Comparison of ENCODE assay signal across 1 cellular context in the genomic region with DNA sequence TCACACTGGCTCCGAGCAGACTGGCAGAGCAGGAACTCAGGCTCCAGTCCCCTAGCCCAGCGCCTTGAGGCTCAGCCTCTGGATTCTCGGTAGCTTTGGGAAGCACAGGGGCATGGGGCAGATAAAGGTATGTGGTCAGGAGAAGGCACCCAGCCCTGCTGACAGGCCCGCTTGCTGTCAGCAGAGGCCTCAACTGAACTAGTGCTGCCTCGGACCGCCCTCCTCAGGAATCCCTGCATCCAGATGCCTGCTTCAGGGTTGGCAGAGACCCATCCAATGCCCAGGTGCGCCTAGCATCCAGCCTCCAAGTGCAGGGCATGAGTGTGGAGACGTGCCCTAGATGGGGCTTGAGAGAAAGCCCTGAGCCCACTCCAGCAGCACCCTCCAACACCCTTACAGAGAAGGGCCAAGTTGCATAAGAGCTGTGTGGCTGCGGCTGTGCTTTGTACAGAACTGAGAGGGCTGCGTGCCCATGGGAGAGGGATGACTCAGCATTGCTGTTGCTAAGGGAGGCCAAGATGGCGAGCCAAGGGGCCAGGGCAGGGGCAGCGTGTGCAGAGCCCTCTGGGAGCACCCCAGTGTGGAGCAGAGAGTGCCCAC.
A peak's percentile ranks its signal among the peaks of the same experiment; 100 is the strongest.
TF ChIP-seq lines count a peak whose summit lies in the region.

No MANE protein-coding gene starts in this region.

TF ChIP-seq in K562, 482 proteins besides CTCF, POLR2A, EP300 and RAD21 (continues in another document):
- TF ChIP-seq, protein P1, sequence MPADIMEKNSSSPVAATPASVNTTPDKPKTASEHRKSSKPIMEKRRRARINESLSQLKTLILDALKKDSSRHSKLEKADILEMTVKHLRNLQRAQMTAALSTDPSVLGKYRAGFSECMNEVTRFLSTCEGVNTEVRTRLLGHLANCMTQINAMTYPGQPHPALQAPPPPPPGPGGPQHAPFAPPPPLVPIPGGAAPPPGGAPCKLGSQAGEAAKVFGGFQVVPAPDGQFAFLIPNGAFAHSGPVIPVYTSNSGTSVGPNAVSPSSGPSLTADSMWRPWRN (IDR thresholded peaks at IDR 0.05; ENCODE audit: low read depth), result no peak
- TF ChIP-seq TOE1 (IDR thresholded peaks at IDR 0.05; ENCODE audit: borderline replicate concordance) (no peak), TOE1 (CRISPR knock-in tag; IDR thresholded peaks at IDR 0.05; ENCODE audit: borderline replicate concordance, low read depth) (no peak), FOSL1 (tag; conservative IDR thresholded peaks at IDR 0.05) (no peak), ZNF347 (CRISPR knock-in tag; IDR thresholded peaks at IDR 0.05; ENCODE audit: low read depth) (no peak), CC2D1A (IDR thresholded peaks at IDR 0.05) (no peak), ZNF121 (CRISPR knock-in tag; conservative IDR thresholded peaks at IDR 0.05) (no peak), CBX2 (IDR thresholded peaks at IDR 0.05; ENCODE audit: insufficient read depth, low read length, poor library complexity, severe bottlenecking) (no peak), HDGF (IDR thresholded peaks at IDR 0.05) (no peak), CEBPG (CRISPR knock-in tag; IDR thresholded peaks at IDR 0.05) (no peak), CEBPG (tag; conservative IDR thresholded peaks at IDR 0.05 in 1 of 2, IDR thresholded peaks at IDR 0.05 in 1 of 2) (0 out of 4 replicates have a peak, but pooled peaks of 1 of the 2 experiments have one; percentile 33), C11orf30 (IDR thresholded peaks at IDR 0.05; ENCODE audit: low read depth) (peak; percentile 83), SMARCB1 (IDR thresholded peaks at IDR 0.05; ENCODE audit: insufficient read length, low read depth) (no peak), BRCA1 (IDR thresholded peaks at IDR 0.05) (no peak), BRCA1 (CRISPR knock-in tag; IDR thresholded peaks at IDR 0.05) (no peak), POLR3G (IDR thresholded peaks at IDR 0.05; ENCODE audit: extremely low read depth, insufficient read length, insufficient replicate concordance) (no peak), RBFOX2 (IDR thresholded peaks at IDR 0.05; ENCODE audit: low read depth, low read length) (no peak), TAF15 (IDR thresholded peaks at IDR 0.05; ENCODE audit: low read depth, low read length) (no peak), RHOXF2B (CRISPR knock-in tag; conservative IDR thresholded peaks at IDR 0.05) (no peak), ZNF77 (CRISPR knock-in tag; IDR thresholded peaks at IDR 0.05) (no peak), BDP1 (IDR thresholded peaks at IDR 0.05; ENCODE audit: insufficient read depth, insufficient read length) (no peak), ZNF12 (CRISPR knock-in tag; IDR thresholded peaks at IDR 0.05) (no peak), GABPA (tag; conservative IDR thresholded peaks at IDR 0.05; ENCODE audit: low read depth) (no peak), ZNF316 (IDR thresholded peaks at IDR 0.05) (peak; percentile 80), ZNF584 (CRISPR knock-in tag; IDR thresholded peaks at IDR 0.05; ENCODE audit: low read depth) (no peak), MAFK (IDR thresholded peaks at IDR 0.05; ENCODE audit: low read length) (peak; percentile 74)
- TF ChIP-seq, protein P2, sequence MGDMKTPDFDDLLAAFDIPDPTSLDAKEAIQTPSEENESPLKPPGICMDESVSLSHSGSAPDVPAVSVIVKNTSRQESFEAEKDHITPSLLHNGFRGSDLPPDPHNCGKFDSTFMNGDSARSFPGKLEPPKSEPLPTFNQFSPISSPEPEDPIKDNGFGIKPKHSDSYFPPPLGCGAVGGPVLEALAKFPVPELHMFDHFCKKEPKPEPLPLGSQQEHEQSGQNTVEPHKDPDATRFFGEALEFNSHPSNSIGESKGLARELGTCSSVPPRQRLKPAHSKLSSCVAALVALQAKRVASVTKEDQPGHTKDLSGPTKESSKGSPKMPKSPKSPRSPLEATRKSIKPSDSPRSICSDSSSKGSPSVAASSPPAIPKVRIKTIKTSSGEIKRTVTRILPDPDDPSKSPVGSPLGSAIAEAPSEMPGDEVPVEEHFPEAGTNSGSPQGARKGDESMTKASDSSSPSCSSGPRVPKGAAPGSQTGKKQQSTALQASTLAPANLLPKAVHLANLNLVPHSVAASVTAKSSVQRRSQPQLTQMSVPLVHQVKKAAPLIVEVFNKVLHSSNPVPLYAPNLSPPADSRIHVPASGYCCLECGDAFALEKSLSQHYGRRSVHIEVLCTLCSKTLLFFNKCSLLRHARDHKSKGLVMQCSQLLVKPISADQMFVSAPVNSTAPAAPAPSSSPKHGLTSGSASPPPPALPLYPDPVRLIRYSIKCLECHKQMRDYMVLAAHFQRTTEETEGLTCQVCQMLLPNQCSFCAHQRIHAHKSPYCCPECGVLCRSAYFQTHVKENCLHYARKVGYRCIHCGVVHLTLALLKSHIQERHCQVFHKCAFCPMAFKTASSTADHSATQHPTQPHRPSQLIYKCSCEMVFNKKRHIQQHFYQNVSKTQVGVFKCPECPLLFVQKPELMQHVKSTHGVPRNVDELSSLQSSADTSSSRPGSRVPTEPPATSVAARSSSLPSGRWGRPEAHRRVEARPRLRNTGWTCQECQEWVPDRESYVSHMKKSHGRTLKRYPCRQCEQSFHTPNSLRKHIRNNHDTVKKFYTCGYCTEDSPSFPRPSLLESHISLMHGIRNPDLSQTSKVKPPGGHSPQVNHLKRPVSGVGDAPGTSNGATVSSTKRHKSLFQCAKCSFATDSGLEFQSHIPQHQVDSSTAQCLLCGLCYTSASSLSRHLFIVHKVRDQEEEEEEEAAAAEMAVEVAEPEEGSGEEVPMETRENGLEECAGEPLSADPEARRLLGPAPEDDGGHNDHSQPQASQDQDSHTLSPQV (IDR thresholded peaks at IDR 0.05), result peak; percentile 48; the same call in 1 of the 2 replicates
- TF ChIP-seq, protein P3, sequence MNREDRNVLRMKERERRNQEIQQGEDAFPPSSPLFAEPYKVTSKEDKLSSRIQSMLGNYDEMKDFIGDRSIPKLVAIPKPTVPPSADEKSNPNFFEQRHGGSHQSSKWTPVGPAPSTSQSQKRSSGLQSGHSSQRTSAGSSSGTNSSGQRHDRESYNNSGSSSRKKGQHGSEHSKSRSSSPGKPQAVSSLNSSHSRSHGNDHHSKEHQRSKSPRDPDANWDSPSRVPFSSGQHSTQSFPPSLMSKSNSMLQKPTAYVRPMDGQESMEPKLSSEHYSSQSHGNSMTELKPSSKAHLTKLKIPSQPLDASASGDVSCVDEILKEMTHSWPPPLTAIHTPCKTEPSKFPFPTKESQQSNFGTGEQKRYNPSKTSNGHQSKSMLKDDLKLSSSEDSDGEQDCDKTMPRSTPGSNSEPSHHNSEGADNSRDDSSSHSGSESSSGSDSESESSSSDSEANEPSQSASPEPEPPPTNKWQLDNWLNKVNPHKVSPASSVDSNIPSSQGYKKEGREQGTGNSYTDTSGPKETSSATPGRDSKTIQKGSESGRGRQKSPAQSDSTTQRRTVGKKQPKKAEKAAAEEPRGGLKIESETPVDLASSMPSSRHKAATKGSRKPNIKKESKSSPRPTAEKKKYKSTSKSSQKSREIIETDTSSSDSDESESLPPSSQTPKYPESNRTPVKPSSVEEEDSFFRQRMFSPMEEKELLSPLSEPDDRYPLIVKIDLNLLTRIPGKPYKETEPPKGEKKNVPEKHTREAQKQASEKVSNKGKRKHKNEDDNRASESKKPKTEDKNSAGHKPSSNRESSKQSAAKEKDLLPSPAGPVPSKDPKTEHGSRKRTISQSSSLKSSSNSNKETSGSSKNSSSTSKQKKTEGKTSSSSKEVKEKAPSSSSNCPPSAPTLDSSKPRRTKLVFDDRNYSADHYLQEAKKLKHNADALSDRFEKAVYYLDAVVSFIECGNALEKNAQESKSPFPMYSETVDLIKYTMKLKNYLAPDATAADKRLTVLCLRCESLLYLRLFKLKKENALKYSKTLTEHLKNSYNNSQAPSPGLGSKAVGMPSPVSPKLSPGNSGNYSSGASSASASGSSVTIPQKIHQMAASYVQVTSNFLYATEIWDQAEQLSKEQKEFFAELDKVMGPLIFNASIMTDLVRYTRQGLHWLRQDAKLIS (CRISPR knock-in tag; IDR thresholded peaks at IDR 0.05), result no peak
- TF ChIP-seq, protein P4, sequence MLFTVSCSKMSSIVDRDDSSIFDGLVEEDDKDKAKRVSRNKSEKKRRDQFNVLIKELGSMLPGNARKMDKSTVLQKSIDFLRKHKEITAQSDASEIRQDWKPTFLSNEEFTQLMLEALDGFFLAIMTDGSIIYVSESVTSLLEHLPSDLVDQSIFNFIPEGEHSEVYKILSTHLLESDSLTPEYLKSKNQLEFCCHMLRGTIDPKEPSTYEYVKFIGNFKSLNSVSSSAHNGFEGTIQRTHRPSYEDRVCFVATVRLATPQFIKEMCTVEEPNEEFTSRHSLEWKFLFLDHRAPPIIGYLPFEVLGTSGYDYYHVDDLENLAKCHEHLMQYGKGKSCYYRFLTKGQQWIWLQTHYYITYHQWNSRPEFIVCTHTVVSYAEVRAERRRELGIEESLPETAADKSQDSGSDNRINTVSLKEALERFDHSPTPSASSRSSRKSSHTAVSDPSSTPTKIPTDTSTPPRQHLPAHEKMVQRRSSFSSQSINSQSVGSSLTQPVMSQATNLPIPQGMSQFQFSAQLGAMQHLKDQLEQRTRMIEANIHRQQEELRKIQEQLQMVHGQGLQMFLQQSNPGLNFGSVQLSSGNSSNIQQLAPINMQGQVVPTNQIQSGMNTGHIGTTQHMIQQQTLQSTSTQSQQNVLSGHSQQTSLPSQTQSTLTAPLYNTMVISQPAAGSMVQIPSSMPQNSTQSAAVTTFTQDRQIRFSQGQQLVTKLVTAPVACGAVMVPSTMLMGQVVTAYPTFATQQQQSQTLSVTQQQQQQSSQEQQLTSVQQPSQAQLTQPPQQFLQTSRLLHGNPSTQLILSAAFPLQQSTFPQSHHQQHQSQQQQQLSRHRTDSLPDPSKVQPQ (CRISPR knock-in tag; IDR thresholded peaks at IDR 0.05; ENCODE audit: borderline replicate concordance), result no peak
- TF ChIP-seq, protein P5, sequence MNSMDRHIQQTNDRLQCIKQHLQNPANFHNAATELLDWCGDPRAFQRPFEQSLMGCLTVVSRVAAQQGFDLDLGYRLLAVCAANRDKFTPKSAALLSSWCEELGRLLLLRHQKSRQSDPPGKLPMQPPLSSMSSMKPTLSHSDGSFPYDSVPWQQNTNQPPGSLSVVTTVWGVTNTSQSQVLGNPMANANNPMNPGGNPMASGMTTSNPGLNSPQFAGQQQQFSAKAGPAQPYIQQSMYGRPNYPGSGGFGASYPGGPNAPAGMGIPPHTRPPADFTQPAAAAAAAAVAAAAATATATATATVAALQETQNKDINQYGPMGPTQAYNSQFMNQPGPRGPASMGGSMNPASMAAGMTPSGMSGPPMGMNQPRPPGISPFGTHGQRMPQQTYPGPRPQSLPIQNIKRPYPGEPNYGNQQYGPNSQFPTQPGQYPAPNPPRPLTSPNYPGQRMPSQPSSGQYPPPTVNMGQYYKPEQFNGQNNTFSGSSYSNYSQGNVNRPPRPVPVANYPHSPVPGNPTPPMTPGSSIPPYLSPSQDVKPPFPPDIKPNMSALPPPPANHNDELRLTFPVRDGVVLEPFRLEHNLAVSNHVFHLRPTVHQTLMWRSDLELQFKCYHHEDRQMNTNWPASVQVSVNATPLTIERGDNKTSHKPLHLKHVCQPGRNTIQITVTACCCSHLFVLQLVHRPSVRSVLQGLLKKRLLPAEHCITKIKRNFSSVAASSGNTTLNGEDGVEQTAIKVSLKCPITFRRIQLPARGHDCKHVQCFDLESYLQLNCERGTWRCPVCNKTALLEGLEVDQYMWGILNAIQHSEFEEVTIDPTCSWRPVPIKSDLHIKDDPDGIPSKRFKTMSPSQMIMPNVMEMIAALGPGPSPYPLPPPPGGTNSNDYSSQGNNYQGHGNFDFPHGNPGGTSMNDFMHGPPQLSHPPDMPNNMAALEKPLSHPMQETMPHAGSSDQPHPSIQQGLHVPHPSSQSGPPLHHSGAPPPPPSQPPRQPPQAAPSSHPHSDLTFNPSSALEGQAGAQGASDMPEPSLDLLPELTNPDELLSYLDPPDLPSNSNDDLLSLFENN (IDR thresholded peaks at IDR 0.05; ENCODE audit: low read depth in 2 of 2, low read length in 2 of 2), result no peak
- TF ChIP-seq, protein P6, sequence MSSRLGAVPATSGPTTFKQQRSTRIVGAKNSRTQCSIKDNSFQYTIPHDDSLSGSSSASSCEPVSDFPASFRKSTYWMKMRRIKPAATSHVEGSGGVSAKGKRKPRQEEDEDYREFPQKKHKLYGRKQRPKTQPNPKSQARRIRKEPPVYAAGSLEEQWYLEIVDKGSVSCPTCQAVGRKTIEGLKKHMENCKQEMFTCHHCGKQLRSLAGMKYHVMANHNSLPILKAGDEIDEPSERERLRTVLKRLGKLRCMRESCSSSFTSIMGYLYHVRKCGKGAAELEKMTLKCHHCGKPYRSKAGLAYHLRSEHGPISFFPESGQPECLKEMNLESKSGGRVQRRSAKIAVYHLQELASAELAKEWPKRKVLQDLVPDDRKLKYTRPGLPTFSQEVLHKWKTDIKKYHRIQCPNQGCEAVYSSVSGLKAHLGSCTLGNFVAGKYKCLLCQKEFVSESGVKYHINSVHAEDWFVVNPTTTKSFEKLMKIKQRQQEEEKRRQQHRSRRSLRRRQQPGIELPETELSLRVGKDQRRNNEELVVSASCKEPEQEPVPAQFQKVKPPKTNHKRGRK (tag; IDR thresholded peaks at IDR 0.05), result no peak
- TF ChIP-seq, protein P7, sequence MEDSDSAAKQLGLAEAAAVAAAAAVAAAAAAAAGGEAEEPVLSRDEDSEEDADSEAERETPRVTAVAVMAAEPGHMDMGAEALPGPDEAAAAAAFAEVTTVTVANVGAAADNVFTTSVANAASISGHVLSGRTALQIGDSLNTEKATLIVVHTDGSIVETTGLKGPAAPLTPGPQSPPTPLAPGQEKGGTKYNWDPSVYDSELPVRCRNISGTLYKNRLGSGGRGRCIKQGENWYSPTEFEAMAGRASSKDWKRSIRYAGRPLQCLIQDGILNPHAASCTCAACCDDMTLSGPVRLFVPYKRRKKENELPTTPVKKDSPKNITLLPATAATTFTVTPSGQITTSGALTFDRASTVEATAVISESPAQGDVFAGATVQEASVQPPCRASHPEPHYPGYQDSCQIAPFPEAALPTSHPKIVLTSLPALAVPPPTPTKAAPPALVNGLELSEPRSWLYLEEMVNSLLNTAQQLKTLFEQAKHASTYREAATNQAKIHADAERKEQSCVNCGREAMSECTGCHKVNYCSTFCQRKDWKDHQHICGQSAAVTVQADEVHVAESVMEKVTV (CRISPR knock-in tag; IDR thresholded peaks at IDR 0.05), result no peak
- TF ChIP-seq, protein P8, sequence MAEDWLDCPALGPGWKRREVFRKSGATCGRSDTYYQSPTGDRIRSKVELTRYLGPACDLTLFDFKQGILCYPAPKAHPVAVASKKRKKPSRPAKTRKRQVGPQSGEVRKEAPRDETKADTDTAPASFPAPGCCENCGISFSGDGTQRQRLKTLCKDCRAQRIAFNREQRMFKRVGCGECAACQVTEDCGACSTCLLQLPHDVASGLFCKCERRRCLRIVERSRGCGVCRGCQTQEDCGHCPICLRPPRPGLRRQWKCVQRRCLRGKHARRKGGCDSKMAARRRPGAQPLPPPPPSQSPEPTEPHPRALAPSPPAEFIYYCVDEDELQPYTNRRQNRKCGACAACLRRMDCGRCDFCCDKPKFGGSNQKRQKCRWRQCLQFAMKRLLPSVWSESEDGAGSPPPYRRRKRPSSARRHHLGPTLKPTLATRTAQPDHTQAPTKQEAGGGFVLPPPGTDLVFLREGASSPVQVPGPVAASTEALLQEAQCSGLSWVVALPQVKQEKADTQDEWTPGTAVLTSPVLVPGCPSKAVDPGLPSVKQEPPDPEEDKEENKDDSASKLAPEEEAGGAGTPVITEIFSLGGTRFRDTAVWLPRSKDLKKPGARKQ (CRISPR knock-in tag; IDR thresholded peaks at IDR 0.05), result no peak
